Comparison of ENCODE assay signal across 1 cellular context in the genomic region with DNA sequence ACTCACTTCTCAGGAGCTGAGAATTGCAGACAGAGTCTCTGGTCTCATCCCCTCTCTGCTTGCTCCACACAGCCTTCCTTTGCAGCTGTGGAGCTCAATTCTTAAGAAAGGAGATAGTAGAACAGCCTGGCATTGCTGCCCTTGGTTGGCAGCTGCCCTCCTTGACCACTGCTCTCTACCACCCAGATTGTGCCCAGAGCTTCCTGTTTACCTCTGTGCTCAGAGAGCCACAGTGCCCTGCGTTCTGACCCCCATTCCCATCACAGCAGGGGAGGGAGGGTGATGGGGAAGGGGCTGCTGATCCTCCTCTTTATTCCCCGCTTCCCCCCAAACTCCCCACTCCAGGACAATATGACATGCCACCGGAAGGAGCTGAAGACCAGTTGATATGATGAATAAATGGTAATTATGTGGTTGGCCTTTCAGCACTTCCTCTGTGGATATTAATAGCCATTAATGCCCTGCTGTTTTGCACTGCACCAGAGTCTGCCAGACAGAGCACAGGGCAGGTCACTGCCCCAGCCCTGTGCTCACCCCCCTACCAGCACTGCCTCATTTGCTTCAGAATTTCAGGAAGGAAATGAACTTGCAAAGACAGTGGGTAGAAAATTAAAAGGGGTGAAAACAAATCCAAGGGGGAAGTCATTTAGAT.
TF ChIP-seq lines count a peak whose summit lies in the region.

No MANE protein-coding gene starts in this region.

TF ChIP-seq in WTC11, 78 proteins besides CTCF, POLR2A, EP300 and RAD21 (continued from another document):
- TF ChIP-seq NR2C2 (CRISPR knock-in tag; IDR thresholded peaks at IDR 0.05) (no peak), ZNF423 (CRISPR knock-in tag; IDR thresholded peaks at IDR 0.05) (no peak), ATF3 (CRISPR knock-in tag; conservative IDR thresholded peaks at IDR 0.05) (no peak), ZBTB21 (CRISPR knock-in tag; IDR thresholded peaks at IDR 0.05; ENCODE audit: borderline replicate concordance) (no peak), AR (CRISPR knock-in tag; IDR thresholded peaks at IDR 0.05) (no peak), RORB (CRISPR knock-in tag; IDR thresholded peaks at IDR 0.05) (no peak), E2F1 (CRISPR knock-in tag; IDR thresholded peaks at IDR 0.05) (no peak), CDX4 (CRISPR knock-in tag; IDR thresholded peaks at IDR 0.05; ENCODE audit: borderline replicate concordance) (no peak), TP53 (CRISPR knock-in tag; IDR thresholded peaks at IDR 0.05) (no peak), USF2 (CRISPR knock-in tag; IDR thresholded peaks at IDR 0.05) (no peak), ELF4 (CRISPR knock-in tag; IDR thresholded peaks at IDR 0.05; ENCODE audit: low read depth) (no peak)
- TF ChIP-seq, protein P1, sequence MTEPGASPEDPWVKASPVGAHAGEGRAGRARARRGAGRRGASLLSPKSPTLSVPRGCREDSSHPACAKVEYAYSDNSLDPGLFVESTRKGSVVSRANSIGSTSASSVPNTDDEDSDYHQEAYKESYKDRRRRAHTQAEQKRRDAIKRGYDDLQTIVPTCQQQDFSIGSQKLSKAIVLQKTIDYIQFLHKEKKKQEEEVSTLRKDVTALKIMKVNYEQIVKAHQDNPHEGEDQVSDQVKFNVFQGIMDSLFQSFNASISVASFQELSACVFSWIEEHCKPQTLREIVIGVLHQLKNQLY (CRISPR knock-in tag; IDR thresholded peaks at IDR 0.05): no peak
- TF ChIP-seq, protein P2, sequence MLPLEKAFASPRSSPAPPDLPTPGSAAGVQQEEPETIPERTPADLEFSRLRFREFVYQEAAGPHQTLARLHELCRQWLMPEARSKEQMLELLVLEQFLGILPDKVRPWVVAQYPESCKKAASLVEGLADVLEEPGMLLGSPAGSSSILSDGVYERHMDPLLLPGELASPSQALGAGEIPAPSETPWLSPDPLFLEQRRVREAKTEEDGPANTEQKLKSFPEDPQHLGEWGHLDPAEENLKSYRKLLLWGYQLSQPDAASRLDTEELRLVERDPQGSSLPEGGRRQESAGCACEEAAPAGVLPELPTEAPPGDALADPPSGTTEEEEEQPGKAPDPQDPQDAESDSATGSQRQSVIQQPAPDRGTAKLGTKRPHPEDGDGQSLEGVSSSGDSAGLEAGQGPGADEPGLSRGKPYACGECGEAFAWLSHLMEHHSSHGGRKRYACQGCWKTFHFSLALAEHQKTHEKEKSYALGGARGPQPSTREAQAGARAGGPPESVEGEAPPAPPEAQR (CRISPR knock-in tag; IDR thresholded peaks at IDR 0.05): no peak
